Comparison of ENCODE assay signal across 9 cellular contexts in genomic region chr7:100432621-100433275, GRCh38. TPM values are rescaled to one million over a fixed set of nuclear protein-coding genes. Genes with fewer than 3 reads are reported as not detected.
DNase-seq lines count a peak whose midpoint lies in the region; ATAC-seq and TF ChIP-seq lines count a peak whose summit lies in the region.
"Had no signal": no experiment of that assay in that cellular context is flagged by ENCODE, and none has a peak within 500 bp of the region (broad histone marks: within the 10 kb centered on the region; RNA-seq: fewer than 3 reads in every experiment).

No MANE protein-coding gene starts in this region.

- no peak overlapping the region for H3K18ac ChIP-seq in IMR-90 (ENCODE audit: low read depth, low read length)

- POLR2A ChIA-PET in IMR-90 (lab: Charles Lee; ENCODE audit: unreplicated experiment): no interaction called here

- no peak overlapping the region for H2BK15ac ChIP-seq in IMR-90 (ENCODE audit: low read depth, low read length)

- ATAC-seq in IMR-90 (ENCODE audit: low read depth) (no peak), GM18861 (IDR thresholded peaks at IDR 0.05; ENCODE audit: unreplicated experiment) (no peak), GM19351 (IDR thresholded peaks at IDR 0.05; ENCODE audit: unreplicated experiment) (no peak), GM19455 (IDR thresholded peaks at IDR 0.05; ENCODE audit: unreplicated experiment) (no peak)
- ATAC-seq in activated naive CD8-positive, alpha-beta T cell treated with anti-CD3 and anti-CD28 coated beads, Interleukin-2, amount 50 U/mL, for 24 hours: no peak

- H3K4me1 ChIP-seq in BLaER1: peaks cover 66% of the 10 kb centered on the region
- peaks cover 8% of the 10 kb centered on the region; the same call in 1 of the 2 replicates for H3K4me1 ChIP-seq in IMR-90 (ENCODE audit: control insufficient read depth, insufficient read depth, low read length)
- H3K4me1 ChIP-seq in SJCRH30: peaks cover 3% of the 10 kb centered on the region; the same call in 1 of the 2 replicates

- peak overlapping the region; percentile 100 for H3K9ac ChIP-seq in BLaER1
- H3K9ac ChIP-seq in IMR-90 (ENCODE audit: low read depth, low read length): no peak overlapping the region

- peaks cover 69% of the 10 kb centered on the region for H3K4me1 Mint-ChIP-seq in activated naive CD8-positive, alpha-beta T cell treated with anti-CD3 and anti-CD28 coated beads, Interleukin-2, amount 50 U/mL, for 24 hours
- H3K4me1 Mint-ChIP-seq in nephron: peaks cover 47% of the 10 kb centered on the region

- no peaks in the 10 kb centered on the region for H3K9me3 ChIP-seq in BLaER1
- H3K9me3 ChIP-seq in IMR-90 (ENCODE audit: control insufficient read depth, insufficient read depth, low read length): no peaks in the 10 kb centered on the region
- H3K9me3 ChIP-seq in SJCRH30 (replicated peaks): no peaks in the 10 kb centered on the region

- H3K56ac ChIP-seq in IMR-90 (ENCODE audit: extremely low read depth, insufficient read depth, low read length): no peak overlapping the region

- H2BK20ac ChIP-seq in IMR-90 (ENCODE audit: low read depth, low read length): no peak overlapping the region

- H3K14ac ChIP-seq in IMR-90 (replicated peaks; ENCODE audit: low read depth, low read length): no peak overlapping the region

- no peak overlapping the region for H3K23ac ChIP-seq in IMR-90 (ENCODE audit: low read depth, low read length)

- peaks cover 5% of the 10 kb centered on the region for H3K9me3 Mint-ChIP-seq in activated naive CD8-positive, alpha-beta T cell treated with anti-CD3 and anti-CD28 coated beads, Interleukin-2, amount 50 U/mL, for 24 hours
- no peaks in the 10 kb centered on the region for H3K9me3 Mint-ChIP-seq in nephron

- H3K36me3 ChIP-seq in BLaER1 (peaks cover 45% of the 10 kb centered on the region), IMR-90 (ENCODE audit: control insufficient read depth, insufficient read depth, low read length) (peaks cover 28% of the 10 kb centered on the region), SJCRH30 (peaks cover 42% of the 10 kb centered on the region)

- H3K79me1 ChIP-seq in IMR-90 (ENCODE audit: low read depth in 1 of 2, low read length in 2 of 2): peaks cover 15 to 56% of the 10 kb centered on the region in 2 experiments

- no peak overlapping the region for H4K91ac ChIP-seq in IMR-90 (ENCODE audit: insufficient read depth, low read depth, low read length)

- TF ChIP-seq RAD21 in IMR-90 (IDR thresholded peaks at IDR 0.05; ENCODE audit: low read length): no peak

- peaks cover 62% of the 10 kb centered on the region for H3K36me3 Mint-ChIP-seq in activated naive CD8-positive, alpha-beta T cell treated with anti-CD3 and anti-CD28 coated beads, Interleukin-2, amount 50 U/mL, for 24 hours (ENCODE audit: low read depth)
- peaks cover 42% of the 10 kb centered on the region for H3K36me3 Mint-ChIP-seq in nephron (ENCODE audit: low read depth)

- in situ Hi-C loops in IMR-90 (cut with MboI; ENCODE audit: low sequenced_read_pairs): loop anchor here (25.0 kb wide), 1 partner anchor 680 kb away; no protein-coding TSS in a partner anchor

- H4K5ac ChIP-seq in IMR-90 (ENCODE audit: low read depth, low read length): no peak overlapping the region

- no peak overlapping the region for H2BK5ac ChIP-seq in IMR-90 (ENCODE audit: low read depth, low read length, poor library complexity, severe bottlenecking)

- H3K27me3 Mint-ChIP-seq in activated naive CD8-positive, alpha-beta T cell treated with anti-CD3 and anti-CD28 coated beads, Interleukin-2, amount 50 U/mL, for 24 hours: peaks cover 10% of the 10 kb centered on the region
- H3K27me3 Mint-ChIP-seq in nephron (ENCODE audit: low read depth): no peaks in the 10 kb centered on the region

- H3K27ac Mint-ChIP-seq in activated naive CD8-positive, alpha-beta T cell treated with anti-CD3 and anti-CD28 coated beads, Interleukin-2, amount 50 U/mL, for 24 hours: peak overlapping the region; percentile 80
- H3K27ac Mint-ChIP-seq in nephron: peak overlapping the region; percentile 84 to 90 (median 85)

- 0 out of 2 replicates have a peak overlapping the region, but pooled peaks have one; percentile 100 for H3K27ac ChIP-seq in BLaER1
- H3K27ac ChIP-seq in IMR-90 (ENCODE audit: insufficient read depth, low read length): no peak overlapping the region
- no peak overlapping the region for H3K27ac ChIP-seq in SJCRH30

- WGBS in IMR-90 (ENCODE audit: extremely low coverage in 2 of 2, insufficient read length in 1 of 2), 2 experiments: 88% methylated on average over 4 of the region's 21 CpGs; no CpG with 5 or more reads in 1 of the 2 experiments

- peaks cover 52% of the 10 kb centered on the region for H4K20me1 ChIP-seq in BLaER1
- peaks cover 13% of the 10 kb centered on the region for H4K20me1 ChIP-seq in IMR-90 (ENCODE audit: insufficient read depth, low read length)

- TF ChIP-seq POLR2A in IMR-90 (IDR thresholded peaks at IDR 0.05; ENCODE audit: low read depth, low read length): no peak

- H2AK9ac ChIP-seq in IMR-90 (replicated peaks; ENCODE audit: low read depth, low read length, poor library complexity): peak overlapping the region; percentile 43

- no peak overlapping the region for H4K8ac ChIP-seq in IMR-90 (ENCODE audit: low read depth in 2 of 2, low read length in 2 of 2)

- no peak for DNase-seq in IMR-90
- no peak for DNase-seq in activated naive CD8-positive, alpha-beta T cell treated with anti-CD3 and anti-CD28 coated beads, Interleukin-2, amount 50 U/mL, for 24 hours
- no peak for DNase-seq in SJCRH30

- no peak overlapping the region for H2AFZ ChIP-seq in IMR-90 (replicated peaks; ENCODE audit: low read length, poor library complexity)

- H3K4me3 ChIP-seq in BLaER1 (0 out of 2 replicates have a peak overlapping the region, but pooled peaks have one; percentile 4), IMR-90 (ENCODE audit: insufficient read depth, low read depth, low read length) (no peak overlapping the region), SJCRH30 (no peak overlapping the region)

- BruUV-seq in IMR-90 (replicated peaks; lab: Mats Ljungman, UMichigan): no TSS peak

- H2BK120ac ChIP-seq in IMR-90 (ENCODE audit: low read depth, low read length): no peak overlapping the region

- TF ChIP-seq CTCF in IMR-90 (conservative IDR thresholded peaks at IDR 0.05; ENCODE audit: low read depth, low read length) (no peak), nephron (IDR thresholded peaks at IDR 0.05; ENCODE audit: unreplicated experiment in 3 of 3) (no peak)

- CTCF ChIA-PET in IMR-90 (lab: Yijun Ruan, JAX): no interaction called here

- no peak overlapping the region for H3K4ac ChIP-seq in IMR-90 (ENCODE audit: low read depth, low read length)

- no peak overlapping the region for H2AK5ac ChIP-seq in IMR-90 (ENCODE audit: low read depth, low read length)

- H3K9me1 ChIP-seq in IMR-90 (ENCODE audit: insufficient read depth, low read length): peaks cover 13% of the 10 kb centered on the region

- dilution Hi-C loops in IMR-90 (cut with HindIII; ENCODE audit: low sequenced_read_pairs, unreplicated experiment): no loop called here

- peak overlapping the region; percentile 88 for H3K4me3 Mint-ChIP-seq in activated naive CD8-positive, alpha-beta T cell treated with anti-CD3 and anti-CD28 coated beads, Interleukin-2, amount 50 U/mL, for 24 hours
- peak overlapping the region; percentile 86 to 95 (median 91) for H3K4me3 Mint-ChIP-seq in nephron

- H3K4me2 ChIP-seq in BLaER1 (peak overlapping the region; percentile 95), IMR-90 (ENCODE audit: low read depth, low read length) (no peak overlapping the region)

- H3K27me3 ChIP-seq in BLaER1 (no peaks in the 10 kb centered on the region), IMR-90 (ENCODE audit: control insufficient read depth, insufficient read depth, low read length) (no peaks in the 10 kb centered on the region), SJCRH30 (no peaks in the 10 kb centered on the region)

- intact Hi-C loops in IMR-90 (cut with micrococcal nuclease): no loop called here

TF ChIP-seq in IMR-90, 13 proteins besides CTCF, POLR2A, EP300 and RAD21 (continues in another document):
- TF ChIP-seq CEBPB (IDR thresholded peaks at IDR 0.05; ENCODE audit: low read depth, low read length) (no peak), NFE2L2 (IDR thresholded peaks at IDR 0.05; ENCODE audit: low read depth, low read length) (no peak), MAFK (IDR thresholded peaks at IDR 0.05; ENCODE audit: low read depth, low read length) (no peak), MXI1 (IDR thresholded peaks at IDR 0.05; ENCODE audit: borderline replicate concordance, low read depth, low read length) (no peak), USF2 (IDR thresholded peaks at IDR 0.05; ENCODE audit: low read depth, low read length) (no peak)

RNA-seq across cellular contexts. Expression of gene MEPCE, which starts 3.1 kb away (rescaled TPM):
- 20.3 and 22.9 TPM in 2 replicates for total RNA-seq in IMR-90 (2012; rRNA removed)
- 17.6 and 18.2 TPM in 2 replicates for polyA plus RNA-seq in IMR-90 (2012; rRNA removed)
- polyA plus RNA-seq in IMR-90 (2012; cell fraction: cytosol; rRNA removed): 13.7 and 14.6 TPM in 2 replicates
- polyA plus RNA-seq in IMR-90 (2012; cell fraction: nucleus; rRNA removed; ENCODE audit: low replicate concordance): 23.5 and 26.5 TPM in 2 replicates
- 48.2 and 50.6 TPM in 2 replicates for total RNA-seq in SJCRH30 (2014; rRNA removed; shearing (Covaris generic))

RNA-seq across cellular contexts. Expression of gene PPP1R35, which starts 3.5 kb away (rescaled TPM):
- 5.6 and 7.8 TPM in 2 replicates for total RNA-seq in IMR-90 (2012; rRNA removed)
- 25.5 and 36.7 TPM in 2 replicates for polyA plus RNA-seq in IMR-90 (2012; rRNA removed)
- polyA plus RNA-seq in IMR-90 (2012; cell fraction: cytosol; rRNA removed): 19.4 and 32.1 TPM in 2 replicates
- 103 and 138 TPM in 2 replicates for polyA plus RNA-seq in IMR-90 (2012; cell fraction: nucleus; rRNA removed; ENCODE audit: low replicate concordance)
- total RNA-seq in SJCRH30 (2014; rRNA removed; shearing (Covaris generic)): 11.2 and 11.7 TPM in 2 replicates

RNA-seq across cellular contexts. Expression of gene ZCWPW1, which starts 4.2 kb away (rescaled TPM):
- 0.56 and 0.72 TPM in 2 replicates for total RNA-seq in IMR-90 (2012; rRNA removed)
- 0.76 and 1.3 TPM in 2 replicates for polyA plus RNA-seq in IMR-90 (2012; rRNA removed)
- polyA plus RNA-seq in IMR-90 (2012; cell fraction: cytosol; rRNA removed): 0.37 and 0.51 TPM in 2 replicates
- polyA plus RNA-seq in IMR-90 (2012; cell fraction: nucleus; rRNA removed; ENCODE audit: low replicate concordance): 1.3 and 2.5 TPM in 2 replicates
- 1.1 and 1.2 TPM in 2 replicates for total RNA-seq in SJCRH30 (2014; rRNA removed; shearing (Covaris generic))

RNA-seq across cellular contexts. Expression of gene SPACDR, which starts 31.3 kb away (rescaled TPM):
- 0.54 and 1.1 TPM in 2 replicates for total RNA-seq in IMR-90 (2012; rRNA removed)
- 1.3 and 2.1 TPM in 2 replicates for polyA plus RNA-seq in IMR-90 (2012; rRNA removed)
- polyA plus RNA-seq in IMR-90 (2012; cell fraction: cytosol; rRNA removed): 2.3 and 3.1 TPM in 2 replicates
- polyA plus RNA-seq in IMR-90 (2012; cell fraction: nucleus; rRNA removed; ENCODE audit: low replicate concordance): 8.7 and 10.3 TPM in 2 replicates
- not detected in 2 replicates for total RNA-seq in SJCRH30 (2014; rRNA removed; shearing (Covaris generic))
- total RNA-seq: SK-MEL-5 had no signal

RNA-seq across cellular contexts. Expression of gene TSC22D4, which starts 46.3 kb away (rescaled TPM):
- total RNA-seq in IMR-90 (2012; rRNA removed): 9.3 and 10.0 TPM in 2 replicates
- polyA plus RNA-seq in IMR-90 (2012; rRNA removed): 29.9 and 32.4 TPM in 2 replicates
- polyA plus RNA-seq in IMR-90 (2012; cell fraction: cytosol; rRNA removed): 30.1 and 48.3 TPM in 2 replicates
- polyA plus RNA-seq in IMR-90 (2012; cell fraction: nucleus; rRNA removed; ENCODE audit: low replicate concordance): 39.6 and 90.8 TPM in 2 replicates
- total RNA-seq in SJCRH30 (2014; rRNA removed; shearing (Covaris generic)): 13.7 and 14.7 TPM in 2 replicates
